24 cellular contexts compared by ENCODE assay signal in genomic region chr3:44867421-44868111, GRCh38. TPM values are rescaled to one million over a fixed set of nuclear protein-coding genes. Genes with fewer than 3 reads are reported as not detected.
DNase-seq lines count a peak whose midpoint lies in the region; ATAC-seq and TF ChIP-seq lines count a peak whose summit lies in the region.
"Had no signal": no experiment of that assay in that cellular context is flagged by ENCODE, and none has a peak within 500 bp of the region (broad histone marks: within the 10 kb centered on the region; RNA-seq: fewer than 3 reads in every experiment).

No MANE protein-coding gene starts in this region.

- no peak for ATAC-seq in CD8-positive, alpha-beta T cell
- no peak for ATAC-seq in GM21786 (IDR thresholded peaks at IDR 0.05; ENCODE audit: unreplicated experiment)
- ATAC-seq: A549, Panc1 had no signal

- H3K27me3 ChIP-seq in CD4-positive, alpha-beta memory T cell (ENCODE audit: insufficient read depth, low read length): no peaks in the 10 kb centered on the region
- H3K27me3 ChIP-seq in CD8-positive, alpha-beta T cell (ENCODE audit: insufficient read depth, low read length): no peaks in the 10 kb centered on the region
- H3K27me3 ChIP-seq: BLaER1 treated with 17β-estradiol and CSF1 and Interleukin-3, amounts not matched to agents 10 nM and 100 nM had no signal

- H3K36me3 Mint-ChIP-seq in activated naive CD8-positive, alpha-beta T cell: peaks cover 3% of the 10 kb centered on the region
- peaks cover 36% of the 10 kb centered on the region for H3K36me3 Mint-ChIP-seq in activated naive CD8-positive, alpha-beta T cell treated with anti-CD3 and anti-CD28 coated beads for 36 hours
- H3K36me3 Mint-ChIP-seq in CD4-positive, alpha-beta memory T cell: peaks cover 4 to 7% of the 10 kb centered on the region in 2 donors
- peaks cover 14% of the 10 kb centered on the region for H3K36me3 Mint-ChIP-seq in neural crest cell (ENCODE audit: low read depth)
- peaks cover 14% of the 10 kb centered on the region for H3K36me3 Mint-ChIP-seq in CD8-positive, alpha-beta T cell

- POLR2A ChIA-PET in CD4-positive, alpha-beta memory T cell (lab: Charles Lee; ENCODE audit: partially characterized antibody): interaction anchor here (0.9 to 1.0 kb wide), 2 partner anchors 138 to 357 kb away, joined by 3 read pairs; no protein-coding TSS in a partner anchor
- POLR2A ChIA-PET in CD8-positive, alpha-beta T cell (lab: Charles Lee): no interaction called here

- H3K4me3 ChIP-seq in CD4-positive, alpha-beta memory T cell (ENCODE audit: low read length in 2 of 2): no peak overlapping the region
- no peak overlapping the region for H3K4me3 ChIP-seq in CD8-positive, alpha-beta T cell (ENCODE audit: low read depth, low read length)
- H3K4me3 ChIP-seq: A549; BLaER1 treated with 17β-estradiol and CSF1 and Interleukin-3, amounts not matched to agents 10 nM and 100 nM; GM23248; SK-N-MC had no signal

- TF ChIP-seq CTCF in VCaP (conservative IDR thresholded peaks at IDR 0.05) (no peak), neural crest cell (conservative IDR thresholded peaks at IDR 0.05) (no peak)
- TF ChIP-seq CTCF in CD8-positive, alpha-beta T cell (IDR thresholded peaks at IDR 0.05): no peak

- no peaks in the 10 kb centered on the region for H3K9me3 Mint-ChIP-seq in activated naive CD8-positive, alpha-beta T cell (ENCODE audit: low read depth)
- peaks cover 8% of the 10 kb centered on the region for H3K9me3 Mint-ChIP-seq in activated naive CD8-positive, alpha-beta T cell treated with anti-CD3 and anti-CD28 coated beads for 36 hours
- no peaks in the 10 kb centered on the region for H3K9me3 Mint-ChIP-seq in CD4-positive, alpha-beta memory T cell
- no peaks in the 10 kb centered on the region for H3K9me3 Mint-ChIP-seq in neural crest cell
- H3K9me3 Mint-ChIP-seq in CD8-positive, alpha-beta T cell: peaks cover 2% of the 10 kb centered on the region

- intact Hi-C loops in CD4-positive, alpha-beta memory T cell (cut with micrococcal nuclease): no loop called here
- intact Hi-C loops in CD8-positive, alpha-beta T cell (cut with DNase I, micrococcal nuclease): loop anchor here in 1 of 2 experiments (10.0 kb wide), 1 partner anchor 143 kb away; the partner anchor contains the start of gene ZNF501

- H3K9me3 ChIP-seq in CD4-positive, alpha-beta memory T cell (ENCODE audit: control insufficient read depth in 1 of 2, low read length in 2 of 2): no peaks in the 10 kb centered on the region
- no peaks in the 10 kb centered on the region for H3K9me3 ChIP-seq in CD8-positive, alpha-beta T cell (ENCODE audit: low read length)
- H3K9me3 ChIP-seq: A549 had no signal

- H3K27me3 Mint-ChIP-seq in activated naive CD8-positive, alpha-beta T cell: no peaks in the 10 kb centered on the region
- no peaks in the 10 kb centered on the region for H3K27me3 Mint-ChIP-seq in activated naive CD8-positive, alpha-beta T cell treated with anti-CD3 and anti-CD28 coated beads for 36 hours
- H3K27me3 Mint-ChIP-seq in CD4-positive, alpha-beta memory T cell: no peaks in the 10 kb centered on the region
- H3K27me3 Mint-ChIP-seq in neural crest cell (ENCODE audit: low read depth): no peaks in the 10 kb centered on the region
- H3K27me3 Mint-ChIP-seq in CD8-positive, alpha-beta T cell (ENCODE audit: low read depth): no peaks in the 10 kb centered on the region

- H3K4me3 Mint-ChIP-seq in activated naive CD8-positive, alpha-beta T cell: no peak overlapping the region
- no peak overlapping the region for H3K4me3 Mint-ChIP-seq in activated naive CD8-positive, alpha-beta T cell treated with anti-CD3 and anti-CD28 coated beads for 36 hours
- H3K4me3 Mint-ChIP-seq in CD4-positive, alpha-beta memory T cell: no peak overlapping the region
- H3K4me3 Mint-ChIP-seq in neural crest cell: peak overlapping the region; percentile 10
- H3K4me3 Mint-ChIP-seq in CD8-positive, alpha-beta T cell: no peak overlapping the region

- CTCF ChIA-PET in CD4-positive, alpha-beta memory T cell (lab: Charles Lee; ENCODE audit: partially characterized antibody): interaction anchor here (2.0 kb wide), 1 partner anchor 45 kb away, joined by 5 read pairs; no protein-coding TSS in a partner anchor
- CTCF ChIA-PET in CD8-positive, alpha-beta T cell (lab: Charles Lee): no interaction called here

- no peak overlapping the region for H3K27ac ChIP-seq in CD4-positive, alpha-beta memory T cell (ENCODE audit: low read depth, low read length)
- peak overlapping the region; percentile 8 for H3K27ac ChIP-seq in VCaP
- H3K27ac ChIP-seq in CD8-positive, alpha-beta T cell (ENCODE audit: low read depth, low read length): no peak overlapping the region
- H3K27ac ChIP-seq: A549; BLaER1 treated with 17β-estradiol and CSF1 and Interleukin-3, amounts not matched to agents 10 nM and 100 nM; GM23248; SK-N-MC had no signal

- no peaks in the 10 kb centered on the region for H3K36me3 ChIP-seq in CD4-positive, alpha-beta memory T cell (ENCODE audit: insufficient read depth, low read length)
- no peaks in the 10 kb centered on the region for H3K36me3 ChIP-seq in CD8-positive, alpha-beta T cell (ENCODE audit: insufficient read depth, low read length)

- no peak for DNase-seq in activated naive CD8-positive, alpha-beta T cell treated with anti-CD3 and anti-CD28 coated beads for 36 hours
- no peak for DNase-seq in CD4-positive, alpha-beta memory T cell
- no peak for DNase-seq in neural crest cell (ENCODE audit: low read depth, low spot score)
- DNase-seq in NCI-H446 (lab: John Stamatoyannopoulos, UW): no peak
- DNase-seq in CD8-positive, alpha-beta T cell: no peak
- DNase-seq: AML-193, DMS153, GM23248, H7, NCI-H1092, NCI-H1417 treated with DMSO at 0.1 percent for 48 hours, NCI-H1694 treated with DMSO at 0.1 percent for 48 hours, NCI-H2081, NCI-H2227 treated with DMSO at 0.1 percent for 48 hours, NCI-H510A, NCI-H69, SIG-M5 had no signal

- H3K4me1 ChIP-seq in CD4-positive, alpha-beta memory T cell (ENCODE audit: insufficient read depth, low read length): peaks cover 32% of the 10 kb centered on the region
- H3K4me1 ChIP-seq in CD8-positive, alpha-beta T cell (ENCODE audit: insufficient read depth, low read length): peaks cover 22% of the 10 kb centered on the region

- H3K4me1 Mint-ChIP-seq in activated naive CD8-positive, alpha-beta T cell (ENCODE audit: low read depth): peaks cover 45% of the 10 kb centered on the region
- peaks cover 32% of the 10 kb centered on the region for H3K4me1 Mint-ChIP-seq in activated naive CD8-positive, alpha-beta T cell treated with anti-CD3 and anti-CD28 coated beads for 36 hours
- peaks cover 24 to 51% (median 40%) of the 10 kb centered on the region in 4 donors for H3K4me1 Mint-ChIP-seq in CD4-positive, alpha-beta memory T cell
- H3K4me1 Mint-ChIP-seq in neural crest cell: peaks cover 11% of the 10 kb centered on the region
- peaks cover 48% of the 10 kb centered on the region for H3K4me1 Mint-ChIP-seq in CD8-positive, alpha-beta T cell (ENCODE audit: low read depth)

- H3K27ac Mint-ChIP-seq in activated naive CD8-positive, alpha-beta T cell: peak overlapping the region; percentile 41
- no peak overlapping the region for H3K27ac Mint-ChIP-seq in activated naive CD8-positive, alpha-beta T cell treated with anti-CD3 and anti-CD28 coated beads for 36 hours
- peak overlapping the region in 4 of 7 donors; percentile 10 to 90 (median 70) for H3K27ac Mint-ChIP-seq in CD4-positive, alpha-beta memory T cell
- no peak overlapping the region for H3K27ac Mint-ChIP-seq in neural crest cell (ENCODE audit: unreplicated experiment)
- H3K27ac Mint-ChIP-seq in CD8-positive, alpha-beta T cell: no peak overlapping the region

RNA-seq across cellular contexts. Expression of gene TMEM42, which starts 5.9 kb away (rescaled TPM):
- 1 to 10 TPM; 6.9 to 7.7 TPM for total RNA-seq in activated naive CD8-positive, alpha-beta T cell treated with anti-CD3 and anti-CD28 coated beads for 36 hours
- total RNA-seq in CD4-positive, alpha-beta memory T cell: 10 to 100 TPM; 26.1 to 29.6 TPM
- polyA plus RNA-seq in CD4-positive, alpha-beta memory T cell: 10 to 100 TPM; 32.2 to 55.4 TPM
- 8.0 and 9.5 TPM in 2 replicates for total RNA-seq in neural crest cell
- 1 to 10 TPM; 6.6 to 8.3 TPM for total RNA-seq in CD8-positive, alpha-beta T cell

RNA-seq across cellular contexts. Expression of gene TGM4, which starts 6.8 kb away (rescaled TPM):
- total RNA-seq in activated naive CD8-positive, alpha-beta T cell treated with anti-CD3 and anti-CD28 coated beads for 36 hours: not detected
- not detected for total RNA-seq in CD4-positive, alpha-beta memory T cell
- not detected for polyA plus RNA-seq in CD4-positive, alpha-beta memory T cell
- not detected in 2 replicates for total RNA-seq in neural crest cell
- not detected for total RNA-seq in CD8-positive, alpha-beta T cell
- total RNA-seq: GM23248, H7 had no signal
- polyA plus RNA-seq: GM23248 had no signal

Comparison
In these comparisons a context has a peak if more than half of its experiments do, and no peak if none do; other contexts are left out.
1. H3K27ac Mint-ChIP-seq: peak in activated naive CD8-positive, alpha-beta T cell (single experiment) and CD4-positive, alpha-beta memory T cell (4 of 7); none in activated naive CD8-positive, alpha-beta T cell treated with anti-CD3 and anti-CD28 coated beads for 36 hours (single experiment), neural crest cell (single experiment) and CD8-positive, alpha-beta T cell (single experiment).